6 cellular contexts compared by ENCODE assay signal in genomic region chr2:47099712-47100111, GRCh38. TPM values are rescaled to one million over a fixed set of nuclear protein-coding genes. Genes with fewer than 3 reads are reported as not detected.
"Had no signal": no experiment of that assay in that cellular context is flagged by ENCODE, and none has a peak within 500 bp of the region (broad histone marks: within the 10 kb centered on the region; RNA-seq: fewer than 3 reads in every experiment).

No MANE protein-coding gene starts in this region.

RNA-seq across cellular contexts. Expression of gene STPG4, which starts 55.4 kb away (rescaled TPM):
- total RNA-seq: stomach, subcutaneous adipose tissue, thoracic aorta, upper lobe of right lung, ureter, urinary bladder had no signal
